9 cellular contexts compared by ENCODE assay signal in the genomic region with DNA sequence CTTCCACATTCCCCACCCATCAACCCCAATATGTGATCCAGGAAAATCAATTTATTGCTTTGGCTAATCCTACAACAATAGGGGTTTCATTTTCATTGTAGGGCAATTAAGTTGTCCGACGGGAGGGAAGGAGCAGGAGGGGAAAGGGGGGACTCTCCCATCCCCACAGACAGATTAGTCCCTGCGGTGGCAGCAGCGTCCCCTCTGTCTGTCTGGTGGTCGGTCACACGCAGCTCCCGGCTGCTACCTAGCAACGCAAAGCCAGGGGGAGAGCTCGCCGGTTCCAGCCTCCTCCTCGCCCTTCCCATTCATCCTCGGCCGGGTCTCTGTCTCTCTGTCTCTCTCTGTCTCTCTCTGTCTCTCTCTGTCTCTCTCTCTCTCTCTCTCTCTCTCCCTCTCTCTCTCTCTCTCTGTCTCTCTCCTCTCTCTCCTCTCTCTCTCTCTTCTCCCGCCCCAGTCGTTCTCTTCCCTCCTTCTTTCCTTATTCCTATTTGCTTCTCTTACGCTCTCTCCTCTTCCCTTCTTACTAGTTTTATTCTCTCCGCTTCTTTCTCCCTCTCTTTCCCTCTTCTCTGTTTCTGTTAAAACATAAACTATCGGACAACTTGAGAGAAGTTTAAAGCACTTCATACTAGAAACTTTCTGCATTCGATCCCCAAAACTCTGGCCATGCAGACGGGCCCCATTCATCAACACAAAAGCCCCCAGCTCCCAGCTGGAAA. TPM values are rescaled to one million over a fixed set of nuclear protein-coding genes. Genes with fewer than 3 reads are reported as not detected.
DNase-seq lines count a peak whose midpoint lies in the region; ATAC-seq and TF ChIP-seq lines count a peak whose summit lies in the region.
"Had no signal": no experiment of that assay in that cellular context is flagged by ENCODE, and none has a peak within 500 bp of the region (broad histone marks: within the 10 kb centered on the region; RNA-seq: fewer than 3 reads in every experiment).

No MANE protein-coding gene starts in this region.

- peak overlapping the region; percentile 2; the same call in 1 of the 2 replicates for H3K9ac ChIP-seq in iPS-20b (ENCODE audit: low read depth, low read length)
- no peak overlapping the region for H3K9ac ChIP-seq in skeletal muscle satellite cell (ENCODE audit: low read depth, low read length)

- TF ChIP-seq CTCF in GM23338 (conservative IDR thresholded peaks at IDR 0.05; ENCODE audit: low read depth in 2 of 2) (0 out of 4 replicates have a peak, but pooled peaks of 1 of the 2 experiments have one; percentile 8), WI38 (IDR thresholded peaks at IDR 0.05; ENCODE audit: low read depth, low read length) (no peak)

- peaks cover 16% of the 10 kb centered on the region for H3K4me1 ChIP-seq in GM23338 (ENCODE audit: insufficient read depth)
- peaks cover 4% of the 10 kb centered on the region; the same call in 1 of the 2 replicates for H3K4me1 ChIP-seq in iPS-20b (ENCODE audit: insufficient read depth, low read length)
- peaks cover 33% of the 10 kb centered on the region for H3K4me1 ChIP-seq in skeletal muscle satellite cell (ENCODE audit: control insufficient read depth, insufficient read depth, low read length)

- no peaks in the 10 kb centered on the region; the same call in 2 of the 3 replicates for H3K36me3 Mint-ChIP-seq in GM23338 (ENCODE audit: low read depth)

- no peaks in the 10 kb centered on the region for H3K9me2 ChIP-seq in GM23338 (ENCODE audit: insufficient read depth)

- H2AFZ ChIP-seq in GM23338, result peak overlapping the region; percentile 95

- H3K4me3 Mint-ChIP-seq in GM23338, result peak overlapping the region; percentile 80

- peaks cover 51% of the 10 kb centered on the region for H3K27me3 Mint-ChIP-seq in GM23338 (ENCODE audit: insufficient read depth, low read depth, poor library complexity)

- H3K36me3 ChIP-seq in GM23338 (ENCODE audit: insufficient read depth) (no peaks in the 10 kb centered on the region), iPS-20b (ENCODE audit: insufficient read depth, low read depth, low read length) (no peaks in the 10 kb centered on the region), skeletal muscle satellite cell (ENCODE audit: insufficient read depth, low read length) (no peaks in the 10 kb centered on the region)

- H3K4me2 ChIP-seq in GM23338, result peak overlapping the region; percentile 99
- peak overlapping the region; percentile 88 for H3K4me2 ChIP-seq in skeletal muscle satellite cell (ENCODE audit: low read length)

- ATAC-seq in GM23338 (peak; percentile 5), HG03354 (IDR thresholded peaks at IDR 0.05; ENCODE audit: poor library complexity, severe bottlenecking, unreplicated experiment) (no peak), HG02973 (IDR thresholded peaks at IDR 0.05; ENCODE audit: unreplicated experiment) (no peak), HG03039 (IDR thresholded peaks at IDR 0.05; ENCODE audit: unreplicated experiment) (no peak)

- H3K27me3 ChIP-seq in GM23338 (ENCODE audit: insufficient read depth) (peaks cover 68% of the 10 kb centered on the region), iPS-20b (ENCODE audit: insufficient read depth, low read length) (peaks cover 62% of the 10 kb centered on the region), skeletal muscle satellite cell (ENCODE audit: control insufficient read depth, insufficient read depth, low read length) (peaks cover 73% of the 10 kb centered on the region)

- no peak overlapping the region for H3K27ac Mint-ChIP-seq in GM23338

- H3K4me3 ChIP-seq in GM23338 (peak overlapping the region; percentile 82), WI38 (ENCODE audit: low read depth, low read length) (peak overlapping the region; percentile 43), iPS-20b (ENCODE audit: low read length) (peak overlapping the region; percentile 67), skeletal muscle satellite cell (ENCODE audit: low read length) (peak overlapping the region; percentile 71)

- no peak overlapping the region for H3K27ac ChIP-seq in GM23338 (ENCODE audit: low read depth)
- H3K27ac ChIP-seq in iPS-20b (ENCODE audit: low read length), result no peak overlapping the region
- H3K27ac ChIP-seq: VCaP had no signal

- no peaks in the 10 kb centered on the region for H3K9me3 Mint-ChIP-seq in GM23338

- no peaks in the 10 kb centered on the region for H3K79me2 ChIP-seq in GM23338 (replicated peaks; ENCODE audit: insufficient read depth)

- DNase-seq in GM23338 (ENCODE audit: low spot score) (peak; percentile 67), DMS53 treated with DMSO at 0.1 percent for 48 hours (lab: John Stamatoyannopoulos, UW; ENCODE audit: unreplicated experiment) (no peak)

- H4K20me1 ChIP-seq in GM23338 (replicated peaks; ENCODE audit: insufficient read depth), result no peaks in the 10 kb centered on the region

- H3K4me1 Mint-ChIP-seq in GM23338, result peaks cover 20% of the 10 kb centered on the region

- H3F3A ChIP-seq in GM23338 (replicated peaks; ENCODE audit: low read depth), result no peaks in the 10 kb centered on the region

- H3K9me3 ChIP-seq in iPS-20b (ENCODE audit: insufficient read depth, low read depth, low read length) (no peaks in the 10 kb centered on the region), skeletal muscle satellite cell (replicated peaks; ENCODE audit: low read length) (no peaks in the 10 kb centered on the region)

TF ChIP-seq in GM23338, 12 proteins besides CTCF, POLR2A, EP300 and RAD21:
- TF ChIP-seq JUNB (IDR thresholded peaks at IDR 0.05; ENCODE audit: unreplicated experiment) (no peak), POLR2AphosphoS5 (IDR thresholded peaks at IDR 0.05; ENCODE audit: low read depth) (no peak), STAT1 (IDR thresholded peaks at IDR 0.05; ENCODE audit: unreplicated experiment) (no peak), CREB1 (CRISPR knock-in tag; IDR thresholded peaks at IDR 0.05; ENCODE audit: low read depth) (no peak), EZH2 (IDR thresholded peaks at IDR 0.05; ENCODE audit: low read depth, unreplicated experiment) (no peak)

RNA-seq across cellular contexts. Expression of a gene that starts 1.2 kb away (rescaled TPM):
- 1.9 and 2.7 TPM in 2 replicates for total RNA-seq in GM23338 (2014; rRNA removed; shearing (Covaris generic))
- polyA plus RNA-seq in GM23338 (2016; fragmentation: Nextera tagmentation; extraction: Ambion mirVana), result 0.49 and 0.68 TPM in 2 replicates
- not detected in 2 replicates for total RNA-seq in skeletal muscle satellite cell (2012; rRNA removed)
